ENCODE assay signal across 2 cellular contexts in the genomic region with DNA sequence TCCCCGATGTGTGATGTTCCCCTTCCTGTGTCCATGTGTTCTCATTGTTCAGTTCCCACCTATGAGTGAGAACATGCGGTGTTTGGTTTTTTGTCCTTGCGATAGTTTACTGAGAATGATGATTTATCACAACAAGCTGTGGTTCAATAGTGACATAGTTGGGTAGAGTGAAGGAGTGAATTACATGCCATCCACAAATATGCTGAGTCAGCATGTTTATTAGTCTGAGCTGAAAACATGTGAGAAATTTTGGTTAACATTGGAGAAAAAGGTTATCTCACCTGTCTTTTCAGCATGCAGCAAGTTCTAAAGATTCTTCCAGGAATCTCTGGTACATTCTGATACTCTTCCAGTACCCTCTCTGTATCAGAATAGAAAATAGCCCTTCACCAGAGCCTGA.
TF ChIP-seq lines count a peak whose summit lies in the region.

No MANE protein-coding gene starts in this region.

TF ChIP-seq in HepG2, 621 proteins besides CTCF, POLR2A, EP300 and RAD21:
- peak; percentile 99 for TF ChIP-seq MAFK (conservative IDR thresholded peaks at IDR 0.05 in 1 of 2, IDR thresholded peaks at IDR 0.05 in 1 of 2; ENCODE audit: low read length in 2 of 2)
- TF ChIP-seq MAFG (CRISPR knock-in tag; IDR thresholded peaks at IDR 0.05): peak; percentile 68; the same call in 1 of the 2 replicates
- peak; percentile 99 for TF ChIP-seq MAFF (IDR thresholded peaks at IDR 0.05; ENCODE audit: low read depth, low read length)
- no peak for TF ChIP-seq ZNF782 (CRISPR knock-in tag; IDR thresholded peaks at IDR 0.05; ENCODE audit: borderline replicate concordance)
- no peak for TF ChIP-seq SMAD9 (CRISPR knock-in tag; IDR thresholded peaks at IDR 0.05)
- TF ChIP-seq TEAD3 (CRISPR knock-in tag; optimal IDR thresholded peaks at IDR 0.05; ENCODE audit: borderline replicate concordance): no peak
- TF ChIP-seq, protein P1, sequence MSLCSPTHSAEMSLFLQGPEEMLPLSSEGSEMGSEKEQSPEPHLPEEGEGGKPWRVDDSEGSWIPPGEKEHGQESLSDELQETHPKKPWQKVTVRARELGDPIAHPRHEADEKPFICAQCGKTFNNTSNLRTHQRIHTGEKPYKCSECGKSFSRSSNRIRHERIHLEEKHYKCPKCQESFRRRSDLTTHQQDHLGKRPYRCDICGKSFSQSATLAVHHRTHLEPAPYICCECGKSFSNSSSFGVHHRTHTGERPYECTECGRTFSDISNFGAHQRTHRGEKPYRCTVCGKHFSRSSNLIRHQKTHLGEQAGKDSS (CRISPR knock-in tag; IDR thresholded peaks at IDR 0.05; ENCODE audit: borderline replicate concordance, low read depth): no peak
- TF ChIP-seq, protein P2, sequence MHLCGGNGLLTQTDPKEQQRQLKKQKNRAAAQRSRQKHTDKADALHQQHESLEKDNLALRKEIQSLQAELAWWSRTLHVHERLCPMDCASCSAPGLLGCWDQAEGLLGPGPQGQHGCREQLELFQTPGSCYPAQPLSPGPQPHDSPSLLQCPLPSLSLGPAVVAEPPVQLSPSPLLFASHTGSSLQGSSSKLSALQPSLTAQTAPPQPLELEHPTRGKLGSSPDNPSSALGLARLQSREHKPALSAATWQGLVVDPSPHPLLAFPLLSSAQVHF (CRISPR knock-in tag; IDR thresholded peaks at IDR 0.05): no peak
- TF ChIP-seq ZFP36 (IDR thresholded peaks at IDR 0.05; ENCODE audit: borderline replicate concordance, low read depth, low read length, partially characterized antibody): no peak
- no peak for TF ChIP-seq RAD51 (IDR thresholded peaks at IDR 0.05; ENCODE audit: borderline replicate concordance)

TF ChIP-seq in H1, 55 proteins besides CTCF, POLR2A, EP300 and RAD21:
- TF ChIP-seq, protein P3, sequence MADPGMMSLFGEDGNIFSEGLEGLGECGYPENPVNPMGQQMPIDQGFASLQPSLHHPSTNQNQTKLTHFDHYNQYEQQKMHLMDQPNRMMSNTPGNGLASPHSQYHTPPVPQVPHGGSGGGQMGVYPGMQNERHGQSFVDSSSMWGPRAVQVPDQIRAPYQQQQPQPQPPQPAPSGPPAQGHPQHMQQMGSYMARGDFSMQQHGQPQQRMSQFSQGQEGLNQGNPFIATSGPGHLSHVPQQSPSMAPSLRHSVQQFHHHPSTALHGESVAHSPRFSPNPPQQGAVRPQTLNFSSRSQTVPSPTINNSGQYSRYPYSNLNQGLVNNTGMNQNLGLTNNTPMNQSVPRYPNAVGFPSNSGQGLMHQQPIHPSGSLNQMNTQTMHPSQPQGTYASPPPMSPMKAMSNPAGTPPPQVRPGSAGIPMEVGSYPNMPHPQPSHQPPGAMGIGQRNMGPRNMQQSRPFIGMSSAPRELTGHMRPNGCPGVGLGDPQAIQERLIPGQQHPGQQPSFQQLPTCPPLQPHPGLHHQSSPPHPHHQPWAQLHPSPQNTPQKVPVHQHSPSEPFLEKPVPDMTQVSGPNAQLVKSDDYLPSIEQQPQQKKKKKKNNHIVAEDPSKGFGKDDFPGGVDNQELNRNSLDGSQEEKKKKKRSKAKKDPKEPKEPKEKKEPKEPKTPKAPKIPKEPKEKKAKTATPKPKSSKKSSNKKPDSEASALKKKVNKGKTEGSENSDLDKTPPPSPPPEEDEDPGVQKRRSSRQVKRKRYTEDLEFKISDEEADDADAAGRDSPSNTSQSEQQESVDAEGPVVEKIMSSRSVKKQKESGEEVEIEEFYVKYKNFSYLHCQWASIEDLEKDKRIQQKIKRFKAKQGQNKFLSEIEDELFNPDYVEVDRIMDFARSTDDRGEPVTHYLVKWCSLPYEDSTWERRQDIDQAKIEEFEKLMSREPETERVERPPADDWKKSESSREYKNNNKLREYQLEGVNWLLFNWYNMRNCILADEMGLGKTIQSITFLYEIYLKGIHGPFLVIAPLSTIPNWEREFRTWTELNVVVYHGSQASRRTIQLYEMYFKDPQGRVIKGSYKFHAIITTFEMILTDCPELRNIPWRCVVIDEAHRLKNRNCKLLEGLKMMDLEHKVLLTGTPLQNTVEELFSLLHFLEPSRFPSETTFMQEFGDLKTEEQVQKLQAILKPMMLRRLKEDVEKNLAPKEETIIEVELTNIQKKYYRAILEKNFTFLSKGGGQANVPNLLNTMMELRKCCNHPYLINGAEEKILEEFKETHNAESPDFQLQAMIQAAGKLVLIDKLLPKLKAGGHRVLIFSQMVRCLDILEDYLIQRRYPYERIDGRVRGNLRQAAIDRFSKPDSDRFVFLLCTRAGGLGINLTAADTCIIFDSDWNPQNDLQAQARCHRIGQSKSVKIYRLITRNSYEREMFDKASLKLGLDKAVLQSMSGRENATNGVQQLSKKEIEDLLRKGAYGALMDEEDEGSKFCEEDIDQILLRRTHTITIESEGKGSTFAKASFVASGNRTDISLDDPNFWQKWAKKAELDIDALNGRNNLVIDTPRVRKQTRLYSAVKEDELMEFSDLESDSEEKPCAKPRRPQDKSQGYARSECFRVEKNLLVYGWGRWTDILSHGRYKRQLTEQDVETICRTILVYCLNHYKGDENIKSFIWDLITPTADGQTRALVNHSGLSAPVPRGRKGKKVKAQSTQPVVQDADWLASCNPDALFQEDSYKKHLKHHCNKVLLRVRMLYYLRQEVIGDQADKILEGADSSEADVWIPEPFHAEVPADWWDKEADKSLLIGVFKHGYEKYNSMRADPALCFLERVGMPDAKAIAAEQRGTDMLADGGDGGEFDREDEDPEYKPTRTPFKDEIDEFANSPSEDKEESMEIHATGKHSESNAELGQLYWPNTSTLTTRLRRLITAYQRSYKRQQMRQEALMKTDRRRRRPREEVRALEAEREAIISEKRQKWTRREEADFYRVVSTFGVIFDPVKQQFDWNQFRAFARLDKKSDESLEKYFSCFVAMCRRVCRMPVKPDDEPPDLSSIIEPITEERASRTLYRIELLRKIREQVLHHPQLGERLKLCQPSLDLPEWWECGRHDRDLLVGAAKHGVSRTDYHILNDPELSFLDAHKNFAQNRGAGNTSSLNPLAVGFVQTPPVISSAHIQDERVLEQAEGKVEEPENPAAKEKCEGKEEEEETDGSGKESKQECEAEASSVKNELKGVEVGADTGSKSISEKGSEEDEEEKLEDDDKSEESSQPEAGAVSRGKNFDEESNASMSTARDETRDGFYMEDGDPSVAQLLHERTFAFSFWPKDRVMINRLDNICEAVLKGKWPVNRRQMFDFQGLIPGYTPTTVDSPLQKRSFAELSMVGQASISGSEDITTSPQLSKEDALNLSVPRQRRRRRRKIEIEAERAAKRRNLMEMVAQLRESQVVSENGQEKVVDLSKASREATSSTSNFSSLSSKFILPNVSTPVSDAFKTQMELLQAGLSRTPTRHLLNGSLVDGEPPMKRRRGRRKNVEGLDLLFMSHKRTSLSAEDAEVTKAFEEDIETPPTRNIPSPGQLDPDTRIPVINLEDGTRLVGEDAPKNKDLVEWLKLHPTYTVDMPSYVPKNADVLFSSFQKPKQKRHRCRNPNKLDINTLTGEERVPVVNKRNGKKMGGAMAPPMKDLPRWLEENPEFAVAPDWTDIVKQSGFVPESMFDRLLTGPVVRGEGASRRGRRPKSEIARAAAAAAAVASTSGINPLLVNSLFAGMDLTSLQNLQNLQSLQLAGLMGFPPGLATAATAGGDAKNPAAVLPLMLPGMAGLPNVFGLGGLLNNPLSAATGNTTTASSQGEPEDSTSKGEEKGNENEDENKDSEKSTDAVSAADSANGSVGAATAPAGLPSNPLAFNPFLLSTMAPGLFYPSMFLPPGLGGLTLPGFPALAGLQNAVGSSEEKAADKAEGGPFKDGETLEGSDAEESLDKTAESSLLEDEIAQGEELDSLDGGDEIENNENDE (IDR thresholded peaks at IDR 0.05; ENCODE audit: insufficient replicate concordance, low read length): no peak
- TF ChIP-seq, protein P4, sequence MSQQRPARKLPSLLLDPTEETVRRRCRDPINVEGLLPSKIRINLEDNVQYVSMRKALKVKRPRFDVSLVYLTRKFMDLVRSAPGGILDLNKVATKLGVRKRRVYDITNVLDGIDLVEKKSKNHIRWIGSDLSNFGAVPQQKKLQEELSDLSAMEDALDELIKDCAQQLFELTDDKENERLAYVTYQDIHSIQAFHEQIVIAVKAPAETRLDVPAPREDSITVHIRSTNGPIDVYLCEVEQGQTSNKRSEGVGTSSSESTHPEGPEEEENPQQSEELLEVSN (IDR thresholded peaks at IDR 0.05): no peak
- TF ChIP-seq SAP30 (IDR thresholded peaks at IDR 0.05; ENCODE audit: insufficient read depth, insufficient replicate concordance, low read length) (no peak), RFX5 (IDR thresholded peaks at IDR 0.05; ENCODE audit: borderline replicate concordance, low read depth, low read length) (no peak), CBX8 (IDR thresholded peaks at IDR 0.05; ENCODE audit: borderline replicate concordance, low read depth, low read length) (no peak), MAFK (IDR thresholded peaks at IDR 0.05; ENCODE audit: low read depth, low read length) (peak; percentile 99), GTF2F1 (IDR thresholded peaks at IDR 0.05; ENCODE audit: borderline replicate concordance, low read depth, low read length) (no peak)
